1 cellular context compared by ENCODE assay signal in genomic region chr12:91357381-91357780, GRCh38.
TF ChIP-seq lines count a peak whose summit lies in the region.

No MANE protein-coding gene starts in this region.

TF ChIP-seq in IMR-90, 13 proteins besides CTCF, POLR2A, EP300 and RAD21 (continued from another document):
- TF ChIP-seq USF2 (IDR thresholded peaks at IDR 0.05; ENCODE audit: low read depth, low read length) (no peak), ELK1 (IDR thresholded peaks at IDR 0.05; ENCODE audit: borderline replicate concordance, low read depth, low read length) (no peak), MAFK (IDR thresholded peaks at IDR 0.05; ENCODE audit: low read depth, low read length) (no peak), SMC3 (IDR thresholded peaks at IDR 0.05; ENCODE audit: low read depth, low read length) (no peak), CEBPB (IDR thresholded peaks at IDR 0.05; ENCODE audit: low read depth, low read length) (no peak)
